ENCODE assay signal across 1 cellular context in genomic region chr1:115179397-115179835, GRCh38.
TF ChIP-seq lines count a peak whose summit lies in the region.

No MANE protein-coding gene starts in this region.

TF ChIP-seq in GM23338, 12 proteins besides CTCF, POLR2A, EP300 and RAD21 (continued from another document):
- TF ChIP-seq ETS1 (IDR thresholded peaks at IDR 0.05) = no peak
- no peak for TF ChIP-seq NANOG (IDR thresholded peaks at IDR 0.05; ENCODE audit: borderline replicate concordance)
- no peak for TF ChIP-seq ZNF114 (CRISPR knock-in tag; IDR thresholded peaks at IDR 0.05)
- no peak for TF ChIP-seq ZNF462 (CRISPR knock-in tag; IDR thresholded peaks at IDR 0.05)
- no peak for TF ChIP-seq EZH2phosphoT487 (IDR thresholded peaks at IDR 0.05; ENCODE audit: unreplicated experiment)
- no peak for TF ChIP-seq CREB1 (CRISPR knock-in tag; IDR thresholded peaks at IDR 0.05; ENCODE audit: low read depth)
- no peak for TF ChIP-seq REST (IDR thresholded peaks at IDR 0.05; ENCODE audit: unreplicated experiment)
